In genomic region chr3:12839156-12839555, GRCh38 we compare ENCODE assay signal across 8 cellular contexts. TPM values are rescaled to one million over a fixed set of nuclear protein-coding genes. Genes with fewer than 3 reads are reported as not detected.
DNase-seq lines count a peak whose midpoint lies in the region; ATAC-seq and TF ChIP-seq lines count a peak whose summit lies in the region.
"Not testable (repeated sequence)": the region's sequence is repeated elsewhere in the genome, so short reads cannot be mapped to it uniquely, and the experiment has no call there.

No MANE protein-coding gene starts in this region.

- H3K27me3 Mint-ChIP-seq in CD4-positive, alpha-beta memory T cell; activated CD4-positive, alpha-beta memory T cell treated with anti-CD3 and anti-CD28 coated beads, Interleukin-2, amount 10 ng/mL, durations not matched to agents 7 days and 5 days; natural killer cell (ENCODE audit: low read depth in 2 of 2); stimulated activated naive B cell treated with anti-CD40 and anti-IgM and Interleukin-4, amounts not matched to agents 10 μg/mL and 1 μg/mL and 100 μg/mL, for 72 hours: not testable (repeated sequence)

- peak overlapping the region; percentile 95 to 99 (median 98) for H3K4me3 Mint-ChIP-seq in CD4-positive, alpha-beta memory T cell
- peak overlapping the region; percentile 97 for H3K4me3 Mint-ChIP-seq in activated CD4-positive, alpha-beta memory T cell treated with anti-CD3 and anti-CD28 coated beads, Interleukin-2, amount 10 ng/mL, durations not matched to agents 7 days and 5 days
- peak overlapping the region; percentile 10 for H3K4me3 Mint-ChIP-seq in natural killer cell
- peak overlapping the region; percentile 95 to 97 for H3K4me3 Mint-ChIP-seq in stimulated activated naive B cell treated with anti-CD40 and anti-IgM and Interleukin-4, amounts not matched to agents 10 μg/mL and 1 μg/mL and 100 μg/mL, for 72 hours

- peaks cover 62% of the 10 kb centered on the region for H3K79me2 ChIP-seq in PC-3 (ENCODE audit: low read length)

- H3K9me2 ChIP-seq in PC-3 (replicated peaks; ENCODE audit: low read length), result not testable (repeated sequence)

- peaks cover 13% of the 10 kb centered on the region for H3F3A ChIP-seq in PC-3 (ENCODE audit: low read length, unreplicated experiment)

- H3K4me1 ChIP-seq in CD4-positive, alpha-beta memory T cell (ENCODE audit: insufficient read depth, low read length), result peaks cover 40% of the 10 kb centered on the region
- H3K4me1 ChIP-seq in PC-3 (ENCODE audit: insufficient read depth, low read length), result peaks cover 30% of the 10 kb centered on the region

- peak overlapping the region; percentile 94 for H3K4me2 ChIP-seq in PC-3 (ENCODE audit: low read length)

- in situ Hi-C loops in astrocyte of the cerebellum (cut with HindIII; ENCODE audit: low sequenced_read_pairs), result not testable (repeated sequence)

- peak overlapping the region; percentile 100; the same call in 1 of the 2 replicates for H3K9ac ChIP-seq in PC-3 (ENCODE audit: low read length)

- CTCF ChIA-PET in CD4-positive, alpha-beta memory T cell (lab: Charles Lee; ENCODE audit: partially characterized antibody), result interaction anchor here (5.1 kb wide), 1 partner anchor 7 kb away, joined by 38 read pairs; no protein-coding TSS in a partner anchor
- CTCF ChIA-PET in PC-3 (lab: Charles Lee); activated CD4-positive, alpha-beta memory T cell treated with anti-CD3 and anti-CD28 coated beads, Interleukin-2, amount 10 ng/mL, durations not matched to agents 7 days and 5 days (lab: Charles Lee): not testable (repeated sequence)

- not testable (repeated sequence) for H3K9me3 ChIP-seq in CD4-positive, alpha-beta memory T cell (ENCODE audit: control insufficient read depth in 1 of 2, low read length in 2 of 2); PC-3 (ENCODE audit: low read length)

- BruUV-seq in PC-3 (replicated peaks; lab: Mats Ljungman, UMichigan), result not testable (repeated sequence)

- not testable (repeated sequence) for DNase-seq in CD4-positive, alpha-beta memory T cell; HFF-Myc (ENCODE audit: extremely low read depth, low read depth); PC-3; activated CD4-positive, alpha-beta memory T cell treated with anti-CD3 and anti-CD28 coated beads, Interleukin-2, amount 10 ng/mL, durations not matched to agents 7 days and 5 days; astrocyte of the cerebellum (ENCODE audit: low read depth); fibroblast of pulmonary artery (ENCODE audit: low read depth); natural killer cell; stimulated activated naive B cell treated with anti-CD40 and anti-IgM and Interleukin-4, amounts not matched to agents 10 μg/mL and 1 μg/mL and 100 μg/mL, for 72 hours

- intact Hi-C loops in CD4-positive, alpha-beta memory T cell (cut with micrococcal nuclease); PC-3 (cut with micrococcal nuclease); natural killer cell (cut with micrococcal nuclease): not testable (repeated sequence)

- POLR2A ChIA-PET in CD4-positive, alpha-beta memory T cell (lab: Charles Lee; ENCODE audit: partially characterized antibody); PC-3 (lab: Charles Lee; ENCODE audit: unreplicated experiment): not testable (repeated sequence)
- POLR2A ChIA-PET in activated CD4-positive, alpha-beta memory T cell treated with anti-CD3 and anti-CD28 coated beads, Interleukin-2, amount 10 ng/mL, durations not matched to agents 7 days and 5 days (lab: Charles Lee), result interaction anchor here (0.8 kb wide), 1 partner anchor 9 kb away, joined by 3 read pairs; no protein-coding TSS in a partner anchor

- not testable (repeated sequence) for H3K4me3 ChIP-seq in CD4-positive, alpha-beta memory T cell (ENCODE audit: low read length in 2 of 2)
- H3K4me3 ChIP-seq in HFF-Myc (replicated peaks; ENCODE audit: low read depth, low read length) (peak overlapping the region; percentile 79), PC-3 (ENCODE audit: low read length) (peak overlapping the region; percentile 99), astrocyte of the cerebellum (ENCODE audit: low read depth, low read length) (peak overlapping the region; percentile 100), fibroblast of pulmonary artery (replicated peaks; ENCODE audit: low read depth, low read length) (peak overlapping the region; percentile 67)

- H3K27me3 ChIP-seq in CD4-positive, alpha-beta memory T cell (ENCODE audit: insufficient read depth, low read length); PC-3 (ENCODE audit: low read length): not testable (repeated sequence)

- peaks cover 63% of the 10 kb centered on the region for H4K20me1 ChIP-seq in PC-3 (ENCODE audit: low read length)

- not testable (repeated sequence) for ATAC-seq in PC-3; natural killer cell; stimulated activated naive B cell treated with anti-CD40 and anti-IgM and Interleukin-4, amounts not matched to agents 10 μg/mL and 1 μg/mL and 100 μg/mL, for 72 hours (replicated peaks)

- H3K9me3 Mint-ChIP-seq in CD4-positive, alpha-beta memory T cell; activated CD4-positive, alpha-beta memory T cell treated with anti-CD3 and anti-CD28 coated beads, Interleukin-2, amount 10 ng/mL, durations not matched to agents 7 days and 5 days; natural killer cell; stimulated activated naive B cell treated with anti-CD40 and anti-IgM and Interleukin-4, amounts not matched to agents 10 μg/mL and 1 μg/mL and 100 μg/mL, for 72 hours: not testable (repeated sequence)

- peak overlapping the region; percentile 92 for H3K27ac ChIP-seq in CD4-positive, alpha-beta memory T cell (ENCODE audit: low read depth, low read length)
- H3K27ac ChIP-seq in PC-3 (ENCODE audit: low read length), result not testable (repeated sequence)

- H3K4me1 Mint-ChIP-seq in CD4-positive, alpha-beta memory T cell, result peaks cover 28 to 56% (median 40%) of the 10 kb centered on the region in 4 donors
- H3K4me1 Mint-ChIP-seq in activated CD4-positive, alpha-beta memory T cell treated with anti-CD3 and anti-CD28 coated beads, Interleukin-2, amount 10 ng/mL, durations not matched to agents 7 days and 5 days, result peaks cover 46% of the 10 kb centered on the region
- H3K4me1 Mint-ChIP-seq in natural killer cell, result peaks cover 49 to 53% of the 10 kb centered on the region in 2 donors
- H3K4me1 Mint-ChIP-seq in stimulated activated naive B cell treated with anti-CD40 and anti-IgM and Interleukin-4, amounts not matched to agents 10 μg/mL and 1 μg/mL and 100 μg/mL, for 72 hours, result peaks cover 27 to 59% of the 10 kb centered on the region in 2 donors

- peak overlapping the region; percentile 75 to 100 (median 100) for H3K27ac Mint-ChIP-seq in CD4-positive, alpha-beta memory T cell
- H3K27ac Mint-ChIP-seq in activated CD4-positive, alpha-beta memory T cell treated with anti-CD3 and anti-CD28 coated beads, Interleukin-2, amount 10 ng/mL, durations not matched to agents 7 days and 5 days, result peak overlapping the region; percentile 23
- H3K27ac Mint-ChIP-seq in natural killer cell, result peak overlapping the region; percentile 97 to 99
- peak overlapping the region; percentile 86 for H3K27ac Mint-ChIP-seq in stimulated activated naive B cell treated with anti-CD40 and anti-IgM and Interleukin-4, amounts not matched to agents 10 μg/mL and 1 μg/mL and 100 μg/mL, for 72 hours

- H3K36me3 ChIP-seq in CD4-positive, alpha-beta memory T cell (ENCODE audit: insufficient read depth, low read length), result peaks cover 52% of the 10 kb centered on the region
- peaks cover 68% of the 10 kb centered on the region for H3K36me3 ChIP-seq in PC-3 (ENCODE audit: low read depth, low read length)

- not testable (repeated sequence) for TF ChIP-seq CTCF in HFF-Myc (IDR thresholded peaks at IDR 0.05; ENCODE audit: low read depth, low read length, missing control alignments); PC-3 (conservative IDR thresholded peaks at IDR 0.05; ENCODE audit: low read depth, low read length); astrocyte of the cerebellum (IDR thresholded peaks at IDR 0.05; ENCODE audit: low read depth, low read length, missing control alignments); fibroblast of pulmonary artery (IDR thresholded peaks at IDR 0.05; ENCODE audit: low read length, missing control alignments); natural killer cell (IDR thresholded peaks at IDR 0.05)

- peaks cover 43 to 75% of the 10 kb centered on the region in 2 donors for H3K36me3 Mint-ChIP-seq in CD4-positive, alpha-beta memory T cell
- H3K36me3 Mint-ChIP-seq in activated CD4-positive, alpha-beta memory T cell treated with anti-CD3 and anti-CD28 coated beads, Interleukin-2, amount 10 ng/mL, durations not matched to agents 7 days and 5 days (ENCODE audit: low read depth), result peaks cover 68% of the 10 kb centered on the region
- peaks cover 21% of the 10 kb centered on the region for H3K36me3 Mint-ChIP-seq in natural killer cell
- H3K36me3 Mint-ChIP-seq in stimulated activated naive B cell treated with anti-CD40 and anti-IgM and Interleukin-4, amounts not matched to agents 10 μg/mL and 1 μg/mL and 100 μg/mL, for 72 hours, result peaks cover 45 to 65% of the 10 kb centered on the region in 2 donors

- not testable (repeated sequence) for H2AFZ ChIP-seq in PC-3 (ENCODE audit: low read length)

RNA-seq across cellular contexts. Expression of gene RPL32, which starts 2.2 kb away (rescaled TPM):
- 1,000 to 10,000 TPM; 3,446 to 3,480 TPM for total RNA-seq in CD4-positive, alpha-beta memory T cell
- 1,000 to 10,000 TPM; 2,040 to 3,234 TPM for polyA plus RNA-seq in CD4-positive, alpha-beta memory T cell
- total RNA-seq in PC-3 (2014; rRNA removed) (2,037 and 2,663 TPM in 2 replicates), natural killer cell (1,000 to 10,000 TPM; 1,034 to 1,328 (median 1,277) TPM)
- total RNA-seq in activated CD4-positive, alpha-beta memory T cell treated with anti-CD3 and anti-CD28 coated beads, Interleukin-2, amount 10 ng/mL, durations not matched to agents 7 days and 5 days, result 1,000 to 10,000 TPM; 1,634 to 1,730 TPM

RNA-seq across cellular contexts. Expression of gene CAND2, which starts 42.7 kb away (rescaled TPM):
- total RNA-seq in CD4-positive, alpha-beta memory T cell, result 1 to 10 TPM; 1.9 to 2.2 TPM
- 1 to 10 TPM; 2.2 to 2.3 TPM for polyA plus RNA-seq in CD4-positive, alpha-beta memory T cell
- total RNA-seq in PC-3 (2014; rRNA removed), result 2.4 and 4.8 TPM in 2 replicates
- under 1 TPM in 1 of 2 experiments, not detected in 1; 0.15 TPM for total RNA-seq in activated CD4-positive, alpha-beta memory T cell treated with anti-CD3 and anti-CD28 coated beads, Interleukin-2, amount 10 ng/mL, durations not matched to agents 7 days and 5 days
- total RNA-seq in natural killer cell, result 1 to 10 TPM in 2 of 3 donors, under 1 TPM in 1; 0.52 to 1.3 (median 1.2) TPM

Comparison
In these comparisons a context has a peak if more than half of its experiments do, and no peak if none do; other contexts are left out.
1. H3K27ac Mint-ChIP-seq: peak in every context shown above with its lines; median percentile 100 in CD4-positive, alpha-beta memory T cell; 98 in natural killer cell; 86 in stimulated activated naive B cell treated with anti-CD40 and anti-IgM and Interleukin-4, amounts not matched to agents 10 μg/mL and 1 μg/mL and 100 μg/mL, for 72 hours; 23 in activated CD4-positive, alpha-beta memory T cell treated with anti-CD3 and anti-CD28 coated beads, Interleukin-2, amount 10 ng/mL, durations not matched to agents 7 days and 5 days.
2. H3K4me3 Mint-ChIP-seq: peak in every context shown above with its lines; median percentile 98 in CD4-positive, alpha-beta memory T cell; 97 in activated CD4-positive, alpha-beta memory T cell treated with anti-CD3 and anti-CD28 coated beads, Interleukin-2, amount 10 ng/mL, durations not matched to agents 7 days and 5 days; 96 in stimulated activated naive B cell treated with anti-CD40 and anti-IgM and Interleukin-4, amounts not matched to agents 10 μg/mL and 1 μg/mL and 100 μg/mL, for 72 hours; 10 in natural killer cell.